In genomic region chr18:7946724-7947377, GRCh38 we compare ENCODE assay signal across 9 cellular contexts.
A peak's percentile ranks its signal among the peaks of the same experiment; 100 is the strongest.
DNase-seq lines count a peak whose midpoint lies in the region; ATAC-seq lines count a peak whose summit lies in the region.
"Had no signal": no experiment of that assay in that cellular context is flagged by ENCODE, and none has a peak within 500 bp of the region (broad histone marks: within the 10 kb centered on the region; RNA-seq: fewer than 3 reads in every experiment).

No MANE protein-coding gene starts in this region.

- H3K27ac Mint-ChIP-seq in activated CD4-positive, alpha-beta memory T cell treated with anti-CD3 and anti-CD28 coated beads, Interleukin-2, amount 10 ng/mL, durations not matched to agents 7 days and 5 days: peak overlapping the region; percentile 21
- no peak overlapping the region for H3K27ac Mint-ChIP-seq in activated naive CD8-positive, alpha-beta T cell treated with anti-CD3 and anti-CD28 coated beads, Interleukin-2, amount 50 U/mL, for 24 hours
- H3K27ac Mint-ChIP-seq: activated naive CD4-positive, alpha-beta T cell treated with anti-CD3 and anti-CD28 coated beads, Interleukin-2, amount 50 U/mL, for 72 hours had no signal

- no peaks in the 10 kb centered on the region for H3K36me3 Mint-ChIP-seq in activated CD4-positive, alpha-beta memory T cell treated with anti-CD3 and anti-CD28 coated beads, Interleukin-2, amount 10 ng/mL, durations not matched to agents 7 days and 5 days (ENCODE audit: low read depth)
- no peaks in the 10 kb centered on the region for H3K36me3 Mint-ChIP-seq in activated naive CD8-positive, alpha-beta T cell treated with anti-CD3 and anti-CD28 coated beads, Interleukin-2, amount 50 U/mL, for 24 hours (ENCODE audit: low read depth)
- H3K36me3 Mint-ChIP-seq: activated naive CD4-positive, alpha-beta T cell treated with anti-CD3 and anti-CD28 coated beads, Interleukin-2, amount 50 U/mL, for 72 hours had no signal

- no peaks in the 10 kb centered on the region for H3K4me1 ChIP-seq in right cardiac atrium (ENCODE audit: control insufficient read depth, insufficient read depth, low read length)

- H3K27me3 Mint-ChIP-seq in activated CD4-positive, alpha-beta memory T cell treated with anti-CD3 and anti-CD28 coated beads, Interleukin-2, amount 10 ng/mL, durations not matched to agents 7 days and 5 days: no peaks in the 10 kb centered on the region
- H3K27me3 Mint-ChIP-seq in activated naive CD8-positive, alpha-beta T cell treated with anti-CD3 and anti-CD28 coated beads, Interleukin-2, amount 50 U/mL, for 24 hours: no peaks in the 10 kb centered on the region

- peak overlapping the region; percentile 27 for H3K4me3 ChIP-seq in right cardiac atrium (ENCODE audit: low read length)
- peak overlapping the region; percentile 45 for H3K4me3 ChIP-seq in skeletal muscle cell (ENCODE audit: low read depth, low read length)

- peak overlapping the region; percentile 67 for H3K4me3 Mint-ChIP-seq in activated CD4-positive, alpha-beta memory T cell treated with anti-CD3 and anti-CD28 coated beads, Interleukin-2, amount 10 ng/mL, durations not matched to agents 7 days and 5 days
- no peak overlapping the region for H3K4me3 Mint-ChIP-seq in activated naive CD8-positive, alpha-beta T cell treated with anti-CD3 and anti-CD28 coated beads, Interleukin-2, amount 50 U/mL, for 24 hours

- peaks cover 3% of the 10 kb centered on the region for H3K9me3 Mint-ChIP-seq in activated CD4-positive, alpha-beta memory T cell treated with anti-CD3 and anti-CD28 coated beads, Interleukin-2, amount 10 ng/mL, durations not matched to agents 7 days and 5 days
- H3K9me3 Mint-ChIP-seq in activated naive CD8-positive, alpha-beta T cell treated with anti-CD3 and anti-CD28 coated beads, Interleukin-2, amount 50 U/mL, for 24 hours: no peaks in the 10 kb centered on the region

- POLR2A ChIA-PET in activated CD4-positive, alpha-beta memory T cell treated with anti-CD3 and anti-CD28 coated beads, Interleukin-2, amount 10 ng/mL, durations not matched to agents 7 days and 5 days (lab: Charles Lee): no interaction called here

- H3K9me3 ChIP-seq in right cardiac atrium (ENCODE audit: control insufficient read depth, low read length): no peaks in the 10 kb centered on the region

- intact Hi-C loops in right cardiac atrium (cut with DNase I): no loop called here

- CTCF ChIA-PET in activated CD4-positive, alpha-beta memory T cell treated with anti-CD3 and anti-CD28 coated beads, Interleukin-2, amount 10 ng/mL, durations not matched to agents 7 days and 5 days (lab: Charles Lee): interaction anchor here (1.2 kb wide), 1 partner anchor 12 kb away, joined by 7 read pairs; no protein-coding TSS in a partner anchor

- DNase-seq in AG08396 (ENCODE audit: low spot score) (peak; percentile 57), right cardiac atrium (peak in 2 of 3 donors; percentile 41 to 44), skeletal muscle cell (ENCODE audit: low read depth) (peak; percentile 85), NOMO-1 (lab: John Stamatoyannopoulos, UW; ENCODE audit: unreplicated experiment in 2 of 2) (no peak)
- no peak for DNase-seq in activated CD4-positive, alpha-beta memory T cell treated with anti-CD3 and anti-CD28 coated beads, Interleukin-2, amount 10 ng/mL, durations not matched to agents 7 days and 5 days
- no peak for DNase-seq in activated naive CD8-positive, alpha-beta T cell treated with anti-CD3 and anti-CD28 coated beads, Interleukin-2, amount 50 U/mL, for 24 hours
- no peak for DNase-seq in activated effector memory CD4-positive, alpha-beta T cell treated with Interleukin-2 at 50 U/mL for 16 hours

- no peak overlapping the region for H3K27ac ChIP-seq in right cardiac atrium (ENCODE audit: low read length)

- H3K27me3 ChIP-seq in right cardiac atrium (ENCODE audit: control insufficient read depth, insufficient read depth): no peaks in the 10 kb centered on the region

- ATAC-seq in HG02763 (IDR thresholded peaks at IDR 0.05; ENCODE audit: unreplicated experiment) (peak; percentile 41), right cardiac atrium (peak; percentile 78 to 83)
- ATAC-seq in activated naive CD8-positive, alpha-beta T cell treated with anti-CD3 and anti-CD28 coated beads, Interleukin-2, amount 50 U/mL, for 24 hours: no peak

- 71% methylated on average over 7 of the region's 7 CpGs for WGBS in right cardiac atrium

- H3K4me1 Mint-ChIP-seq in activated CD4-positive, alpha-beta memory T cell treated with anti-CD3 and anti-CD28 coated beads, Interleukin-2, amount 10 ng/mL, durations not matched to agents 7 days and 5 days: peaks cover 14% of the 10 kb centered on the region
- no peaks in the 10 kb centered on the region for H3K4me1 Mint-ChIP-seq in activated naive CD8-positive, alpha-beta T cell treated with anti-CD3 and anti-CD28 coated beads, Interleukin-2, amount 50 U/mL, for 24 hours

Comparison
In these comparisons a context has a peak if more than half of its experiments do, and no peak if none do; other contexts are left out.
1. DNase-seq: peak in AG08396 (single experiment), right cardiac atrium (2 of 3) and skeletal muscle cell (single experiment); none in activated CD4-positive, alpha-beta memory T cell treated with anti-CD3 and anti-CD28 coated beads, Interleukin-2, amount 10 ng/mL, durations not matched to agents 7 days and 5 days (single experiment), NOMO-1 (0 of 2), activated naive CD8-positive, alpha-beta T cell treated with anti-CD3 and anti-CD28 coated beads, Interleukin-2, amount 50 U/mL, for 24 hours (single experiment) and activated effector memory CD4-positive, alpha-beta T cell treated with Interleukin-2 at 50 U/mL for 16 hours (single experiment).